In the genomic region with DNA sequence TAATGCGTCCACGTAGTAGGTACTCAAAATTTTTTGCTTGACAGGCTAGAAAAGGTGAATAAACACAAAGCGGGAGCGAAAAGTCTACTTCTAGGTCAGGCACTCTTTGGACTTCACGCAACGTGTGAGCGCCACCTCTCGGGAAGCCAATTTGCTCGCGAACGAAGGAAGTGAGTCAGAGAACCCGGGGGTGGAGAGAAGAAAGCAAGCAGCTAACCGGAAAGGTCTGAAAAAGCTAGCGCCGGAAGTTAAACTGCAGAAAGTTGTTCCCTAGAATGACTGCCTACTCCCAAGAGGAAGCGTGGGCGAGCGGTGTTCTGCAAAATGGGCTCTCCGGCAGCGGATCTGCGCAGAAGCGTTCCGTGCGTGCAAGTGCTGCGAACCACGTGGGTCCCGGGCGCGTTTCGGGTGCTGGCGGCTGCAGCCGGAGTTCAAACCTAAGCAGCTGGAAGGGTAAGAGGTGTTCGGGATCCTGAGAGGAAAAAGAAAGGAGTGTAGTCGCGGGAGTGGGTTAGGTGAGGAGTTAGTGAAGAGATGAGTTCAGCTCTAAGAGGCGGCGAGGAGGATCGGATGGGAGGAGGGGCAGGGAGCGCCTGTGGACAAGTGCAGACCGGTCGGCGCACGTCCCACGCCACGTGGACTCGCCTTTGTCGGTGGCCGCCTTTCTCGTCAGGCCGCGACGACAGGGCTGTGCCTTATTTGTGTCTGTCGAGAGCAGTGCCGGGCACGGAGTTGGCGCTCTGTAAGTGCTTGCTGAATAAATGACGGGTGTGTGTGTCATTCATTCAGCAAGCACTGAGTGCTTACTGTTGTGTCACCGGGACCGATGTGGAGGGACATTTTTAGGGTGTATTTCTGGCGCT, we compare ENCODE assay signal across 1 cellular context.
TF ChIP-seq lines count a peak whose summit lies in the region.

A gene (plus strand): TSS at position 350 of the 863 bp plus-strand sequence. CDS start 2,096 bp downstream, outside the sequence.

TF ChIP-seq in GM12878, 131 proteins besides CTCF, POLR2A, EP300 and RAD21 (continued from another document and continues in another):
- TF ChIP-seq, protein P1, sequence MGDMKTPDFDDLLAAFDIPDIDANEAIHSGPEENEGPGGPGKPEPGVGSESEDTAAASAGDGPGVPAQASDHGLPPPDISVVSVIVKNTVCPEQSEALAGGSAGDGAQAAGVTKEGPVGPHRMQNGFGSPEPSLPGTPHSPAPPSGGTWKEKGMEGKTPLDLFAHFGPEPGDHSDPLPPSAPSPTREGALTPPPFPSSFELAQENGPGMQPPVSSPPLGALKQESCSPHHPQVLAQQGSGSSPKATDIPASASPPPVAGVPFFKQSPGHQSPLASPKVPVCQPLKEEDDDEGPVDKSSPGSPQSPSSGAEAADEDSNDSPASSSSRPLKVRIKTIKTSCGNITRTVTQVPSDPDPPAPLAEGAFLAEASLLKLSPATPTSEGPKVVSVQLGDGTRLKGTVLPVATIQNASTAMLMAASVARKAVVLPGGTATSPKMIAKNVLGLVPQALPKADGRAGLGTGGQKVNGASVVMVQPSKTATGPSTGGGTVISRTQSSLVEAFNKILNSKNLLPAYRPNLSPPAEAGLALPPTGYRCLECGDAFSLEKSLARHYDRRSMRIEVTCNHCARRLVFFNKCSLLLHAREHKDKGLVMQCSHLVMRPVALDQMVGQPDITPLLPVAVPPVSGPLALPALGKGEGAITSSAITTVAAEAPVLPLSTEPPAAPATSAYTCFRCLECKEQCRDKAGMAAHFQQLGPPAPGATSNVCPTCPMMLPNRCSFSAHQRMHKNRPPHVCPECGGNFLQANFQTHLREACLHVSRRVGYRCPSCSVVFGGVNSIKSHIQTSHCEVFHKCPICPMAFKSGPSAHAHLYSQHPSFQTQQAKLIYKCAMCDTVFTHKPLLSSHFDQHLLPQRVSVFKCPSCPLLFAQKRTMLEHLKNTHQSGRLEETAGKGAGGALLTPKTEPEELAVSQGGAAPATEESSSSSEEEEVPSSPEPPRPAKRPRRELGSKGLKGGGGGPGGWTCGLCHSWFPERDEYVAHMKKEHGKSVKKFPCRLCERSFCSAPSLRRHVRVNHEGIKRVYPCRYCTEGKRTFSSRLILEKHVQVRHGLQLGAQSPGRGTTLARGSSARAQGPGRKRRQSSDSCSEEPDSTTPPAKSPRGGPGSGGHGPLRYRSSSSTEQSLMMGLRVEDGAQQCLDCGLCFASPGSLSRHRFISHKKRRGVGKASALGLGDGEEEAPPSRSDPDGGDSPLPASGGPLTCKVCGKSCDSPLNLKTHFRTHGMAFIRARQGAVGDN (IDR thresholded peaks at IDR 0.05): peak; percentile 85
- TF ChIP-seq TBL1XR1 (IDR thresholded peaks at IDR 0.05; ENCODE audit: low read depth, low read length) (peak; percentile 92; the same call in 1 of the 2 replicates), CHD4 (IDR thresholded peaks at IDR 0.05) (no peak), SPI1 (IDR thresholded peaks at IDR 0.05; ENCODE audit: borderline replicate concordance, insufficient read depth, low read depth, low read length) (peak; percentile 49; the same call in 1 of the 2 replicates), SMC3 (IDR thresholded peaks at IDR 0.05; ENCODE audit: borderline replicate concordance, low read length) (peak; percentile 84; the same call in 1 of the 2 replicates), HDGF (IDR thresholded peaks at IDR 0.05) (peak; percentile 94), TCF7 (IDR thresholded peaks at IDR 0.05; ENCODE audit: borderline replicate concordance) (peak; percentile 89), NFXL1 (IDR thresholded peaks at IDR 0.05; ENCODE audit: borderline replicate concordance) (no peak), ZNF207 (IDR thresholded peaks at IDR 0.05; ENCODE audit: borderline replicate concordance) (peak; percentile 99), GABPA (IDR thresholded peaks at IDR 0.05; ENCODE audit: low read depth) (peak; percentile 100), SIX5 (IDR thresholded peaks at IDR 0.05; ENCODE audit: low read depth, low read length, severe bottlenecking) (peak; percentile 83), IKZF2 (IDR thresholded peaks at IDR 0.05) (peak; percentile 60 to 84), MYC (IDR thresholded peaks at IDR 0.05; ENCODE audit: insufficient read depth, insufficient read length, insufficient replicate concordance, low read length, severe bottlenecking) (peak; percentile 100), BACH1 (IDR thresholded peaks at IDR 0.05; ENCODE audit: borderline replicate concordance) (peak; percentile 79), EED (IDR thresholded peaks at IDR 0.05; ENCODE audit: low read depth) (peak; percentile 42; the same call in 1 of the 2 replicates), SIN3A (IDR thresholded peaks at IDR 0.05; ENCODE audit: low read depth, low read length) (peak; percentile 98), TCF12 (IDR thresholded peaks at IDR 0.05; ENCODE audit: low read depth, low read length) (peak; percentile 75), RCOR1 (conservative IDR thresholded peaks at IDR 0.05; ENCODE audit: low read depth, low read length) (peak; percentile 84; the same call in 1 of the 2 replicates), POLR2AphosphoS2 (IDR thresholded peaks at IDR 0.05; ENCODE audit: low read depth, low read length) (peak; percentile 80; the same call in 1 of the 2 replicates), YBX1 (IDR thresholded peaks at IDR 0.05) (no peak), CREM (IDR thresholded peaks at IDR 0.05; ENCODE audit: low read depth) (peak; percentile 92), YY1 (IDR thresholded peaks at IDR 0.05; ENCODE audit: low read depth, low read length) (peak; percentile 94), RBBP5 (conservative IDR thresholded peaks at IDR 0.05) (no peak; the same call in 1 of the 2 replicates), SP1 (IDR thresholded peaks at IDR 0.05; ENCODE audit: low read depth, low read length) (peak; percentile 95), IKZF1 (conservative IDR thresholded peaks at IDR 0.05) (peak; percentile 97), MTA3 (IDR thresholded peaks at IDR 0.05; ENCODE audit: borderline replicate concordance, low read length) (no peak)
- TF ChIP-seq, protein P2, sequence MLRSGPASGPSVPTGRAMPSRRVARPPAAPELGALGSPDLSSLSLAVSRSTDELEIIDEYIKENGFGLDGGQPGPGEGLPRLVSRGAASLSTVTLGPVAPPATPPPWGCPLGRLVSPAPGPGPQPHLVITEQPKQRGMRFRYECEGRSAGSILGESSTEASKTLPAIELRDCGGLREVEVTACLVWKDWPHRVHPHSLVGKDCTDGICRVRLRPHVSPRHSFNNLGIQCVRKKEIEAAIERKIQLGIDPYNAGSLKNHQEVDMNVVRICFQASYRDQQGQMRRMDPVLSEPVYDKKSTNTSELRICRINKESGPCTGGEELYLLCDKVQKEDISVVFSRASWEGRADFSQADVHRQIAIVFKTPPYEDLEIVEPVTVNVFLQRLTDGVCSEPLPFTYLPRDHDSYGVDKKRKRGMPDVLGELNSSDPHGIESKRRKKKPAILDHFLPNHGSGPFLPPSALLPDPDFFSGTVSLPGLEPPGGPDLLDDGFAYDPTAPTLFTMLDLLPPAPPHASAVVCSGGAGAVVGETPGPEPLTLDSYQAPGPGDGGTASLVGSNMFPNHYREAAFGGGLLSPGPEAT (IDR thresholded peaks at IDR 0.05; ENCODE audit: low read depth): peak; percentile 95
- TF ChIP-seq, protein P3, sequence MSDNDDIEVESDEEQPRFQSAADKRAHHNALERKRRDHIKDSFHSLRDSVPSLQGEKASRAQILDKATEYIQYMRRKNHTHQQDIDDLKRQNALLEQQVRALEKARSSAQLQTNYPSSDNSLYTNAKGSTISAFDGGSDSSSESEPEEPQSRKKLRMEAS (IDR thresholded peaks at IDR 0.05; ENCODE audit: low read depth, low read length): peak; percentile 99
- TF ChIP-seq, protein P4, sequence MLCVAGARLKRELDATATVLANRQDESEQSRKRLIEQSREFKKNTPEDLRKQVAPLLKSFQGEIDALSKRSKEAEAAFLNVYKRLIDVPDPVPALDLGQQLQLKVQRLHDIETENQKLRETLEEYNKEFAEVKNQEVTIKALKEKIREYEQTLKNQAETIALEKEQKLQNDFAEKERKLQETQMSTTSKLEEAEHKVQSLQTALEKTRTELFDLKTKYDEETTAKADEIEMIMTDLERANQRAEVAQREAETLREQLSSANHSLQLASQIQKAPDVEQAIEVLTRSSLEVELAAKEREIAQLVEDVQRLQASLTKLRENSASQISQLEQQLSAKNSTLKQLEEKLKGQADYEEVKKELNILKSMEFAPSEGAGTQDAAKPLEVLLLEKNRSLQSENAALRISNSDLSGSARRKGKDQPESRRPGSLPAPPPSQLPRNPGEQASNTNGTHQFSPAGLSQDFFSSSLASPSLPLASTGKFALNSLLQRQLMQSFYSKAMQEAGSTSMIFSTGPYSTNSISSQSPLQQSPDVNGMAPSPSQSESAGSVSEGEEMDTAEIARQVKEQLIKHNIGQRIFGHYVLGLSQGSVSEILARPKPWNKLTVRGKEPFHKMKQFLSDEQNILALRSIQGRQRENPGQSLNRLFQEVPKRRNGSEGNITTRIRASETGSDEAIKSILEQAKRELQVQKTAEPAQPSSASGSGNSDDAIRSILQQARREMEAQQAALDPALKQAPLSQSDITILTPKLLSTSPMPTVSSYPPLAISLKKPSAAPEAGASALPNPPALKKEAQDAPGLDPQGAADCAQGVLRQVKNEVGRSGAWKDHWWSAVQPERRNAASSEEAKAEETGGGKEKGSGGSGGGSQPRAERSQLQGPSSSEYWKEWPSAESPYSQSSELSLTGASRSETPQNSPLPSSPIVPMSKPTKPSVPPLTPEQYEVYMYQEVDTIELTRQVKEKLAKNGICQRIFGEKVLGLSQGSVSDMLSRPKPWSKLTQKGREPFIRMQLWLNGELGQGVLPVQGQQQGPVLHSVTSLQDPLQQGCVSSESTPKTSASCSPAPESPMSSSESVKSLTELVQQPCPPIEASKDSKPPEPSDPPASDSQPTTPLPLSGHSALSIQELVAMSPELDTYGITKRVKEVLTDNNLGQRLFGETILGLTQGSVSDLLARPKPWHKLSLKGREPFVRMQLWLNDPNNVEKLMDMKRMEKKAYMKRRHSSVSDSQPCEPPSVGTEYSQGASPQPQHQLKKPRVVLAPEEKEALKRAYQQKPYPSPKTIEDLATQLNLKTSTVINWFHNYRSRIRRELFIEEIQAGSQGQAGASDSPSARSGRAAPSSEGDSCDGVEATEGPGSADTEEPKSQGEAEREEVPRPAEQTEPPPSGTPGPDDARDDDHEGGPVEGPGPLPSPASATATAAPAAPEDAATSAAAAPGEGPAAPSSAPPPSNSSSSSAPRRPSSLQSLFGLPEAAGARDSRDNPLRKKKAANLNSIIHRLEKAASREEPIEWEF (IDR thresholded peaks at IDR 0.05; ENCODE audit: insufficient replicate concordance, low read depth, low read length): no peak
- TF ChIP-seq, protein P5, sequence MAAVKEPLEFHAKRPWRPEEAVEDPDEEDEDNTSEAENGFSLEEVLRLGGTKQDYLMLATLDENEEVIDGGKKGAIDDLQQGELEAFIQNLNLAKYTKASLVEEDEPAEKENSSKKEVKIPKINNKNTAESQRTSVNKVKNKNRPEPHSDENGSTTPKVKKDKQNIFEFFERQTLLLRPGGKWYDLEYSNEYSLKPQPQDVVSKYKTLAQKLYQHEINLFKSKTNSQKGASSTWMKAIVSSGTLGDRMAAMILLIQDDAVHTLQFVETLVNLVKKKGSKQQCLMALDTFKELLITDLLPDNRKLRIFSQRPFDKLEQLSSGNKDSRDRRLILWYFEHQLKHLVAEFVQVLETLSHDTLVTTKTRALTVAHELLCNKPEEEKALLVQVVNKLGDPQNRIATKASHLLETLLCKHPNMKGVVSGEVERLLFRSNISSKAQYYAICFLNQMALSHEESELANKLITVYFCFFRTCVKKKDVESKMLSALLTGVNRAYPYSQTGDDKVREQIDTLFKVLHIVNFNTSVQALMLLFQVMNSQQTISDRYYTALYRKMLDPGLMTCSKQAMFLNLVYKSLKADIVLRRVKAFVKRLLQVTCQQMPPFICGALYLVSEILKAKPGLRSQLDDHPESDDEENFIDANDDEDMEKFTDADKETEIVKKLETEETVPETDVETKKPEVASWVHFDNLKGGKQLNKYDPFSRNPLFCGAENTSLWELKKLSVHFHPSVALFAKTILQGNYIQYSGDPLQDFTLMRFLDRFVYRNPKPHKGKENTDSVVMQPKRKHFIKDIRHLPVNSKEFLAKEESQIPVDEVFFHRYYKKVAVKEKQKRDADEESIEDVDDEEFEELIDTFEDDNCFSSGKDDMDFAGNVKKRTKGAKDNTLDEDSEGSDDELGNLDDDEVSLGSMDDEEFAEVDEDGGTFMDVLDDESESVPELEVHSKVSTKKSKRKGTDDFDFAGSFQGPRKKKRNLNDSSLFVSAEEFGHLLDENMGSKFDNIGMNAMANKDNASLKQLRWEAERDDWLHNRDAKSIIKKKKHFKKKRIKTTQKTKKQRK (IDR thresholded peaks at IDR 0.05; ENCODE audit: low read depth, low read length): peak; percentile 48; the same call in 1 of the 2 replicates
- TF ChIP-seq, protein P6, sequence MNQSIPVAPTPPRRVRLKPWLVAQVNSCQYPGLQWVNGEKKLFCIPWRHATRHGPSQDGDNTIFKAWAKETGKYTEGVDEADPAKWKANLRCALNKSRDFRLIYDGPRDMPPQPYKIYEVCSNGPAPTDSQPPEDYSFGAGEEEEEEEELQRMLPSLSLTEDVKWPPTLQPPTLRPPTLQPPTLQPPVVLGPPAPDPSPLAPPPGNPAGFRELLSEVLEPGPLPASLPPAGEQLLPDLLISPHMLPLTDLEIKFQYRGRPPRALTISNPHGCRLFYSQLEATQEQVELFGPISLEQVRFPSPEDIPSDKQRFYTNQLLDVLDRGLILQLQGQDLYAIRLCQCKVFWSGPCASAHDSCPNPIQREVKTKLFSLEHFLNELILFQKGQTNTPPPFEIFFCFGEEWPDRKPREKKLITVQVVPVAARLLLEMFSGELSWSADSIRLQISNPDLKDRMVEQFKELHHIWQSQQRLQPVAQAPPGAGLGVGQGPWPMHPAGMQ (IDR thresholded peaks at IDR 0.05; ENCODE audit: borderline replicate concordance): peak; percentile 45
- TF ChIP-seq, protein P7, sequence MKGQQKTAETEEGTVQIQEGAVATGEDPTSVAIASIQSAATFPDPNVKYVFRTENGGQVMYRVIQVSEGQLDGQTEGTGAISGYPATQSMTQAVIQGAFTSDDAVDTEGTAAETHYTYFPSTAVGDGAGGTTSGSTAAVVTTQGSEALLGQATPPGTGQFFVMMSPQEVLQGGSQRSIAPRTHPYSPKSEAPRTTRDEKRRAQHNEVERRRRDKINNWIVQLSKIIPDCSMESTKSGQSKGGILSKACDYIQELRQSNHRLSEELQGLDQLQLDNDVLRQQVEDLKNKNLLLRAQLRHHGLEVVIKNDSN (IDR thresholded peaks at IDR 0.05; ENCODE audit: borderline replicate concordance, extremely low read length, insufficient read depth, low read depth, low read length): peak; percentile 91
- TF ChIP-seq, protein P8, sequence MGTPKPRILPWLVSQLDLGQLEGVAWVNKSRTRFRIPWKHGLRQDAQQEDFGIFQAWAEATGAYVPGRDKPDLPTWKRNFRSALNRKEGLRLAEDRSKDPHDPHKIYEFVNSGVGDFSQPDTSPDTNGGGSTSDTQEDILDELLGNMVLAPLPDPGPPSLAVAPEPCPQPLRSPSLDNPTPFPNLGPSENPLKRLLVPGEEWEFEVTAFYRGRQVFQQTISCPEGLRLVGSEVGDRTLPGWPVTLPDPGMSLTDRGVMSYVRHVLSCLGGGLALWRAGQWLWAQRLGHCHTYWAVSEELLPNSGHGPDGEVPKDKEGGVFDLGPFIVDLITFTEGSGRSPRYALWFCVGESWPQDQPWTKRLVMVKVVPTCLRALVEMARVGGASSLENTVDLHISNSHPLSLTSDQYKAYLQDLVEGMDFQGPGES (IDR thresholded peaks at IDR 0.05): peak; percentile 65; the same call in 1 of the 2 replicates
- TF ChIP-seq, protein P9, sequence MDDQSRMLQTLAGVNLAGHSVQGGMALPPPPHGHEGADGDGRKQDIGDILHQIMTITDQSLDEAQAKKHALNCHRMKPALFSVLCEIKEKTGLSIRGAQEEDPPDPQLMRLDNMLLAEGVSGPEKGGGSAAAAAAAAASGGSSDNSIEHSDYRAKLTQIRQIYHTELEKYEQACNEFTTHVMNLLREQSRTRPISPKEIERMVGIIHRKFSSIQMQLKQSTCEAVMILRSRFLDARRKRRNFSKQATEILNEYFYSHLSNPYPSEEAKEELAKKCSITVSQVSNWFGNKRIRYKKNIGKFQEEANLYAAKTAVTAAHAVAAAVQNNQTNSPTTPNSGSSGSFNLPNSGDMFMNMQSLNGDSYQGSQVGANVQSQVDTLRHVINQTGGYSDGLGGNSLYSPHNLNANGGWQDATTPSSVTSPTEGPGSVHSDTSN (IDR thresholded peaks at IDR 0.05; ENCODE audit: insufficient replicate concordance, low read depth, low read length): peak; percentile 45
